In genomic region chr1:78323311-78323710, GRCh38 we compare ENCODE assay signal across 2 cellular contexts.
TF ChIP-seq lines count a peak whose summit lies in the region.

No MANE protein-coding gene starts in this region.

TF ChIP-seq in SK-N-SH, 30 proteins besides CTCF, POLR2A, EP300 and RAD21 (continued from another document):
- TF ChIP-seq, protein P1, sequence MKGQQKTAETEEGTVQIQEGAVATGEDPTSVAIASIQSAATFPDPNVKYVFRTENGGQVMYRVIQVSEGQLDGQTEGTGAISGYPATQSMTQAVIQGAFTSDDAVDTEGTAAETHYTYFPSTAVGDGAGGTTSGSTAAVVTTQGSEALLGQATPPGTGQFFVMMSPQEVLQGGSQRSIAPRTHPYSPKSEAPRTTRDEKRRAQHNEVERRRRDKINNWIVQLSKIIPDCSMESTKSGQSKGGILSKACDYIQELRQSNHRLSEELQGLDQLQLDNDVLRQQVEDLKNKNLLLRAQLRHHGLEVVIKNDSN (IDR thresholded peaks at IDR 0.05; ENCODE audit: borderline replicate concordance, low read depth) = no peak
- TF ChIP-seq NFIC (IDR thresholded peaks at IDR 0.05; ENCODE audit: borderline replicate concordance) (no peak), SIN3A (IDR thresholded peaks at IDR 0.05; ENCODE audit: borderline replicate concordance, low read depth, low read length) (no peak), ZBTB33 (IDR thresholded peaks at IDR 0.05; ENCODE audit: borderline replicate concordance, low read depth) (no peak), REST (IDR thresholded peaks at IDR 0.05; ENCODE audit: low read depth, low read length) (no peak), POLR2AphosphoS5 (IDR thresholded peaks at IDR 0.05; ENCODE audit: low read depth, low read length) (no peak), EZH2phosphoT487 (IDR thresholded peaks at IDR 0.05; ENCODE audit: borderline replicate concordance, low read depth) (no peak), TAF1 (IDR thresholded peaks at IDR 0.05; ENCODE audit: borderline replicate concordance, low read depth, low read length) (no peak), RXRA (IDR thresholded peaks at IDR 0.05; ENCODE audit: borderline replicate concordance, low read depth) (no peak), FOXM1 (IDR thresholded peaks at IDR 0.05; ENCODE audit: low read depth) (no peak)

TF ChIP-seq in SK-N-SH treated with all-trans-retinoic acid at 6 μM for 48 hours, 23 proteins besides CTCF, POLR2A, EP300 and RAD21 (continued from another document):
- TF ChIP-seq, protein P2, sequence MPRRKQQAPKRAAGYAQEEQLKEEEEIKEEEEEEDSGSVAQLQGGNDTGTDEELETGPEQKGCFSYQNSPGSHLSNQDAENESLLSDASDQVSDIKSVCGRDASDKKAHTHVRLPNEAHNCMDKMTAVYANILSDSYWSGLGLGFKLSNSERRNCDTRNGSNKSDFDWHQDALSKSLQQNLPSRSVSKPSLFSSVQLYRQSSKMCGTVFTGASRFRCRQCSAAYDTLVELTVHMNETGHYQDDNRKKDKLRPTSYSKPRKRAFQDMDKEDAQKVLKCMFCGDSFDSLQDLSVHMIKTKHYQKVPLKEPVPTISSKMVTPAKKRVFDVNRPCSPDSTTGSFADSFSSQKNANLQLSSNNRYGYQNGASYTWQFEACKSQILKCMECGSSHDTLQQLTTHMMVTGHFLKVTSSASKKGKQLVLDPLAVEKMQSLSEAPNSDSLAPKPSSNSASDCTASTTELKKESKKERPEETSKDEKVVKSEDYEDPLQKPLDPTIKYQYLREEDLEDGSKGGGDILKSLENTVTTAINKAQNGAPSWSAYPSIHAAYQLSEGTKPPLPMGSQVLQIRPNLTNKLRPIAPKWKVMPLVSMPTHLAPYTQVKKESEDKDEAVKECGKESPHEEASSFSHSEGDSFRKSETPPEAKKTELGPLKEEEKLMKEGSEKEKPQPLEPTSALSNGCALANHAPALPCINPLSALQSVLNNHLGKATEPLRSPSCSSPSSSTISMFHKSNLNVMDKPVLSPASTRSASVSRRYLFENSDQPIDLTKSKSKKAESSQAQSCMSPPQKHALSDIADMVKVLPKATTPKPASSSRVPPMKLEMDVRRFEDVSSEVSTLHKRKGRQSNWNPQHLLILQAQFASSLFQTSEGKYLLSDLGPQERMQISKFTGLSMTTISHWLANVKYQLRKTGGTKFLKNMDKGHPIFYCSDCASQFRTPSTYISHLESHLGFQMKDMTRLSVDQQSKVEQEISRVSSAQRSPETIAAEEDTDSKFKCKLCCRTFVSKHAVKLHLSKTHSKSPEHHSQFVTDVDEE (CRISPR knock-in tag; IDR thresholded peaks at IDR 0.05) = no peak
- TF ChIP-seq OSR1 (CRISPR knock-in tag; IDR thresholded peaks at IDR 0.05) = no peak
- no peak for TF ChIP-seq ZC3H10 (CRISPR knock-in tag; IDR thresholded peaks at IDR 0.05)
